In genomic region chr19:20422616-20423205, GRCh38 we compare ENCODE assay signal across 1 cellular context.
TF ChIP-seq lines count a peak whose summit lies in the region.

No MANE protein-coding gene starts in this region.

TF ChIP-seq in WTC11, 78 proteins besides CTCF, POLR2A, EP300 and RAD21 (continued from another document):
- no peak for TF ChIP-seq E2F5 (CRISPR knock-in tag; IDR thresholded peaks at IDR 0.05)
- TF ChIP-seq ZNF263 (CRISPR knock-in tag; IDR thresholded peaks at IDR 0.05; ENCODE audit: low read depth), result no peak
- no peak for TF ChIP-seq ZBTB21 (CRISPR knock-in tag; IDR thresholded peaks at IDR 0.05; ENCODE audit: borderline replicate concordance)
- TF ChIP-seq TEAD4 (CRISPR knock-in tag; IDR thresholded peaks at IDR 0.05), result no peak
- no peak for TF ChIP-seq GRHL2 (CRISPR knock-in tag; IDR thresholded peaks at IDR 0.05; ENCODE audit: insufficient replicate concordance, severe bottlenecking)
- no peak for TF ChIP-seq SMAD3 (CRISPR knock-in tag; IDR thresholded peaks at IDR 0.05; ENCODE audit: borderline replicate concordance)
- TF ChIP-seq, protein P1, sequence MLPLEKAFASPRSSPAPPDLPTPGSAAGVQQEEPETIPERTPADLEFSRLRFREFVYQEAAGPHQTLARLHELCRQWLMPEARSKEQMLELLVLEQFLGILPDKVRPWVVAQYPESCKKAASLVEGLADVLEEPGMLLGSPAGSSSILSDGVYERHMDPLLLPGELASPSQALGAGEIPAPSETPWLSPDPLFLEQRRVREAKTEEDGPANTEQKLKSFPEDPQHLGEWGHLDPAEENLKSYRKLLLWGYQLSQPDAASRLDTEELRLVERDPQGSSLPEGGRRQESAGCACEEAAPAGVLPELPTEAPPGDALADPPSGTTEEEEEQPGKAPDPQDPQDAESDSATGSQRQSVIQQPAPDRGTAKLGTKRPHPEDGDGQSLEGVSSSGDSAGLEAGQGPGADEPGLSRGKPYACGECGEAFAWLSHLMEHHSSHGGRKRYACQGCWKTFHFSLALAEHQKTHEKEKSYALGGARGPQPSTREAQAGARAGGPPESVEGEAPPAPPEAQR (CRISPR knock-in tag; IDR thresholded peaks at IDR 0.05), result no peak
- no peak for TF ChIP-seq ZNF121 (CRISPR knock-in tag; IDR thresholded peaks at IDR 0.05)
